ENCODE assay signal across 12 cellular contexts in the genomic region with DNA sequence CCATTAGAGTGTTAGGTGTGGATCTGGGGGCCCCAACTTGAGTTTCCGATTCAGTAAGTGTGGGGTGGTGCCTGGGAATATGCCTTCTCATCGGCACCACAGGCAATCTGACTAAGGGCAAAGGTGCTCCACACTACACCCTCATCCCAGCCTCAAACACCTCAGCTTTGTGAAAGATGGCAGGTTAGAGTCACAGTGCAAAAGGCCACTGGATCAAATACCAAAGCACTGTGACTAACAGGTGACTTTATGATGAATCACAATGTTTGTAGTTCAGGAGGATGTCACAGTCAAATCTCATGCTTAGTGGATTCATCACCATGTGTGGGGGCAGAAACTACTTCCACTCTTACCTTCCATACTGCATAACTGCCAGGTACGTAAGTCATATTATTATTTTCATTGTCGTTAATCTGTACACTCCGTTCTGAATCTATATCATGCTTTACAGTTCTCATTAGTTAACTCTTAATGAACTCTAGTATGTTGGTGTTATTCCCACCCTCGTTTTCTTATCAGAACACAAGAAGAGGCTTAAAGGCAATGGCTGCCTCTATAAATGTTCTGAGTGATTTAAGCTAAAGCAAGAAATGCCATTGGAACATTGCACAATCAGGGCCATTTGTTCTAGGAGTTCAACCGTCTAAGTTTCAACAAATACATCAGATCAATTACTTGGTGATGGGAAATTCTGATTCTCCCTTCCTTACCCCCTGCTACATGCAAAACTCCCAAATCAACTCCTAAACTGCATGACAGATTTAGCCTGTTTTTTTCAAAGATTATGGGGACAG. TPM values are rescaled to one million over a fixed set of nuclear protein-coding genes. Genes with fewer than 3 reads are reported as not detected.
A peak's percentile ranks its signal among the peaks of the same experiment; 100 is the strongest.
DNase-seq lines count a peak whose midpoint lies in the region; ATAC-seq and TF ChIP-seq lines count a peak whose summit lies in the region.
"Had no signal": no experiment of that assay in that cellular context is flagged by ENCODE, and none has a peak within 500 bp of the region (broad histone marks: within the 10 kb centered on the region; RNA-seq: fewer than 3 reads in every experiment).

No MANE protein-coding gene starts in this region.

- no TSS peak for BruUV-seq in PC-3 (replicated peaks; lab: Mats Ljungman, UMichigan)

- no peaks in the 10 kb centered on the region for H3K9me3 ChIP-seq in PC-3 (ENCODE audit: low read length)
- H3K9me3 ChIP-seq: gastrocnemius medialis, lower lobe of right lung had no signal

- no peak for DNase-seq in activated naive CD8-positive, alpha-beta T cell treated with anti-CD3 and anti-CD28 coated beads, Interleukin-2, amount 50 U/mL, for 24 hours
- DNase-seq in activated naive CD8-positive, alpha-beta T cell treated with anti-CD3 and anti-CD28 coated beads for 36 hours: no peak
- DNase-seq in PC-3 (peak; percentile 94), immature natural killer cell (no peak), left cardiac atrium (no peak)
- no peak for DNase-seq in stimulated activated naive CD8-positive, alpha-beta T cell treated with anti-CD3 and anti-CD28 coated beads, Interleukin-15, Interleukin-2, amounts not matched to agents 100 U/mL and 50 U/mL, for 24 hours
- DNase-seq: gastrocnemius medialis, lower lobe of right lung, NCI-H226 had no signal

- no peaks in the 10 kb centered on the region for H3K4me1 Mint-ChIP-seq in activated naive CD8-positive, alpha-beta T cell treated with anti-CD3 and anti-CD28 coated beads, Interleukin-2, amount 50 U/mL, for 24 hours
- no peaks in the 10 kb centered on the region for H3K4me1 Mint-ChIP-seq in activated naive CD8-positive, alpha-beta T cell treated with anti-CD3 and anti-CD28 coated beads for 36 hours
- no peaks in the 10 kb centered on the region for H3K4me1 Mint-ChIP-seq in immature natural killer cell

- intact Hi-C loops in PC-3 (cut with micrococcal nuclease) (loop anchor here (1.0 kb wide), 1 partner anchor 29 kb away; no protein-coding TSS in a partner anchor), left cardiac atrium (cut with DNase I) (no loop called here)

- peak overlapping the region; percentile 83 for H3K4me2 ChIP-seq in PC-3 (ENCODE audit: low read length)

- no peak for TF ChIP-seq CTCF in PC-3 (conservative IDR thresholded peaks at IDR 0.05; ENCODE audit: low read depth, low read length)

- H3F3A ChIP-seq in PC-3 (ENCODE audit: low read length, unreplicated experiment): no peaks in the 10 kb centered on the region

- no peaks in the 10 kb centered on the region for H3K36me3 Mint-ChIP-seq in activated naive CD8-positive, alpha-beta T cell treated with anti-CD3 and anti-CD28 coated beads, Interleukin-2, amount 50 U/mL, for 24 hours (ENCODE audit: low read depth)
- no peaks in the 10 kb centered on the region for H3K36me3 Mint-ChIP-seq in activated naive CD8-positive, alpha-beta T cell treated with anti-CD3 and anti-CD28 coated beads for 36 hours
- H3K36me3 Mint-ChIP-seq in immature natural killer cell: no peaks in the 10 kb centered on the region

- H3K4me1 ChIP-seq in PC-3 (ENCODE audit: insufficient read depth, low read length): peaks cover 33% of the 10 kb centered on the region
- H3K4me1 ChIP-seq: gastrocnemius medialis, lower lobe of right lung had no signal

- no peaks in the 10 kb centered on the region for H3K9me3 Mint-ChIP-seq in activated naive CD8-positive, alpha-beta T cell treated with anti-CD3 and anti-CD28 coated beads, Interleukin-2, amount 50 U/mL, for 24 hours
- H3K9me3 Mint-ChIP-seq in activated naive CD8-positive, alpha-beta T cell treated with anti-CD3 and anti-CD28 coated beads for 36 hours: no peaks in the 10 kb centered on the region
- H3K9me3 Mint-ChIP-seq in immature natural killer cell: peaks cover 0 to 4% (median 0%) of the 10 kb centered on the region in 6 donors

- H3K27ac Mint-ChIP-seq in activated naive CD8-positive, alpha-beta T cell treated with anti-CD3 and anti-CD28 coated beads, Interleukin-2, amount 50 U/mL, for 24 hours: no peak overlapping the region
- no peak overlapping the region for H3K27ac Mint-ChIP-seq in activated naive CD8-positive, alpha-beta T cell treated with anti-CD3 and anti-CD28 coated beads for 36 hours
- H3K27ac Mint-ChIP-seq in immature natural killer cell: no peak overlapping the region
- H3K27ac Mint-ChIP-seq: progenitor cell of endocrine pancreas had no signal

- H3K4me3 ChIP-seq in PC-3 (ENCODE audit: low read length): peak overlapping the region; percentile 56
- H3K4me3 ChIP-seq: gastrocnemius medialis, lower lobe of right lung had no signal

- peaks cover 3% of the 10 kb centered on the region for H3K27me3 Mint-ChIP-seq in activated naive CD8-positive, alpha-beta T cell treated with anti-CD3 and anti-CD28 coated beads, Interleukin-2, amount 50 U/mL, for 24 hours
- H3K27me3 Mint-ChIP-seq in activated naive CD8-positive, alpha-beta T cell treated with anti-CD3 and anti-CD28 coated beads for 36 hours: no peaks in the 10 kb centered on the region
- peaks cover 0 to 2% (median 0%) of the 10 kb centered on the region in 3 donors for H3K27me3 Mint-ChIP-seq in immature natural killer cell (ENCODE audit: low read depth in 3 of 3)
- H3K27me3 Mint-ChIP-seq: progenitor cell of endocrine pancreas had no signal

- CTCF ChIA-PET in PC-3 (lab: Charles Lee): interaction anchor here (0.5 kb wide), 1 partner anchor 30 kb away, joined by 3 read pairs; no protein-coding TSS in a partner anchor

- H3K36me3 ChIP-seq in PC-3 (ENCODE audit: low read depth, low read length): no peaks in the 10 kb centered on the region
- H3K36me3 ChIP-seq: gastrocnemius medialis, lower lobe of right lung had no signal

- no peaks in the 10 kb centered on the region for H3K9me2 ChIP-seq in PC-3 (replicated peaks; ENCODE audit: low read length)

- peak overlapping the region; percentile 78 for H3K27ac ChIP-seq in PC-3 (ENCODE audit: low read length)
- H3K27ac ChIP-seq: gastrocnemius medialis, lower lobe of right lung had no signal

- peak overlapping the region; percentile 54; the same call in 1 of the 2 replicates for H3K9ac ChIP-seq in PC-3 (ENCODE audit: low read length)

- H4K20me1 ChIP-seq in PC-3 (ENCODE audit: low read length): no peaks in the 10 kb centered on the region

- peak overlapping the region; percentile 76 for H2AFZ ChIP-seq in PC-3 (ENCODE audit: low read length)

- peak; percentile 84 for ATAC-seq in activated naive CD8-positive, alpha-beta T cell treated with anti-CD3 and anti-CD28 coated beads, Interleukin-2, amount 50 U/mL, for 24 hours
- ATAC-seq in PC-3 (peak; percentile 93), esophagus mucosa (peak; percentile 98), HG03469 (IDR thresholded peaks at IDR 0.05; ENCODE audit: unreplicated experiment) (no peak), left cardiac atrium (no peak)
- peak; percentile 85 for ATAC-seq in stimulated activated naive CD8-positive, alpha-beta T cell treated with anti-CD3 and anti-CD28 coated beads, Interleukin-15, Interleukin-2, amounts not matched to agents 100 U/mL and 50 U/mL, for 24 hours
- ATAC-seq: gastrocnemius medialis, lower lobe of right lung had no signal

- POLR2A ChIA-PET in PC-3 (lab: Charles Lee; ENCODE audit: unreplicated experiment): no interaction called here

- no peaks in the 10 kb centered on the region for H3K79me2 ChIP-seq in PC-3 (ENCODE audit: low read length)

- no peaks in the 10 kb centered on the region for H3K27me3 ChIP-seq in PC-3 (ENCODE audit: low read length)
- H3K27me3 ChIP-seq: gastrocnemius medialis had no signal

- no peak overlapping the region for H3K4me3 Mint-ChIP-seq in activated naive CD8-positive, alpha-beta T cell treated with anti-CD3 and anti-CD28 coated beads, Interleukin-2, amount 50 U/mL, for 24 hours
- H3K4me3 Mint-ChIP-seq in activated naive CD8-positive, alpha-beta T cell treated with anti-CD3 and anti-CD28 coated beads for 36 hours: no peak overlapping the region
- H3K4me3 Mint-ChIP-seq in immature natural killer cell: no peak overlapping the region

RNA-seq across cellular contexts. Expression of gene PRKG2, which starts 50.2 kb away (rescaled TPM):
- under 1 TPM; 0.12 to 0.58 TPM for total RNA-seq in activated naive CD8-positive, alpha-beta T cell treated with anti-CD3 and anti-CD28 coated beads for 36 hours
- 0.40 and 0.55 TPM in 2 replicates for total RNA-seq in PC-3 (2014; rRNA removed)
- 1.3 TPM for total RNA-seq in esophagus mucosa
- polyA plus RNA-seq in immature natural killer cell: under 1 TPM in 2 of 3 donors, not detected in 1; 0.62 to 0.76 TPM
- 10 to 100 TPM in 1 of 2 donors, 1 to 10 TPM in 1; 7.5 to 16.6 TPM for total RNA-seq in left cardiac atrium

Comparison
In these comparisons a context has a peak if more than half of its experiments do, and no peak if none do; other contexts are left out.
1. ATAC-seq: peak in activated naive CD8-positive, alpha-beta T cell treated with anti-CD3 and anti-CD28 coated beads, Interleukin-2, amount 50 U/mL, for 24 hours (single experiment), PC-3 (single experiment), esophagus mucosa (single experiment) and stimulated activated naive CD8-positive, alpha-beta T cell treated with anti-CD3 and anti-CD28 coated beads, Interleukin-15, Interleukin-2, amounts not matched to agents 100 U/mL and 50 U/mL, for 24 hours (single experiment); none in HG03469 (single experiment) and left cardiac atrium (0 of 2).